ENCODE assay signal across 2 cellular contexts in the genomic region with DNA sequence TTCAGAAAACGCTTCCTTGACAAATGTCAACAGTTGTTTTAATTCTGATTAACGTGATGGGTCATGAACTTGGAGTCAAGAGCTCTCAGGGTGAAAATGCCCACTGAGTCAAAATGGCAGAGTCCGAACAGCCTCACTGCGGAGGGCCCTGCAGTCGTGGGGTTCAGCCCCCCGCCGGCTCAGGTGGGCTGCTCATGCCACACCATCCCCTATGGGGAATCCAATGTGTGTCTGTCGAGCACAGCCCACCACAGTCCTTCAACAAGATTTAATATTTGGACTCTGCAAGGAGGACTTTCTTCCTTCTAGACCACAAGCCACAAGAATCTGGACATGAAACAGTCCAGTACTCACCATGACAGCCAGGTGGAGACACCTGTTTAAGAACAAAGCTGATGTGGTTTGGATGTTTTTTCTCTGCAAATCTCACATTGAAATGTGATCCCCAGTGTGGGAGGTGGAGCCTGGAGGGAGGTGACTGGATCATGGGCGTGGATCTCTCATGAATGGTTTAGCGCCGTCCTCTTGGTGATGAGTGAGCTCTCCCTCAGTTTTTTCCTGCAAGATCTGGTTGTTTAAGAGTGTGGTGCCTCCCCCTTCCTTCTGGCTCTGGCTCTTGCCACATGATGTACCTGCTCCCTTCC.
TF ChIP-seq lines count a peak whose summit lies in the region.

No MANE protein-coding gene starts in this region.

TF ChIP-seq in SK-N-SH, 30 proteins besides CTCF, POLR2A, EP300 and RAD21 (continued from another document):
- TF ChIP-seq, protein P1, sequence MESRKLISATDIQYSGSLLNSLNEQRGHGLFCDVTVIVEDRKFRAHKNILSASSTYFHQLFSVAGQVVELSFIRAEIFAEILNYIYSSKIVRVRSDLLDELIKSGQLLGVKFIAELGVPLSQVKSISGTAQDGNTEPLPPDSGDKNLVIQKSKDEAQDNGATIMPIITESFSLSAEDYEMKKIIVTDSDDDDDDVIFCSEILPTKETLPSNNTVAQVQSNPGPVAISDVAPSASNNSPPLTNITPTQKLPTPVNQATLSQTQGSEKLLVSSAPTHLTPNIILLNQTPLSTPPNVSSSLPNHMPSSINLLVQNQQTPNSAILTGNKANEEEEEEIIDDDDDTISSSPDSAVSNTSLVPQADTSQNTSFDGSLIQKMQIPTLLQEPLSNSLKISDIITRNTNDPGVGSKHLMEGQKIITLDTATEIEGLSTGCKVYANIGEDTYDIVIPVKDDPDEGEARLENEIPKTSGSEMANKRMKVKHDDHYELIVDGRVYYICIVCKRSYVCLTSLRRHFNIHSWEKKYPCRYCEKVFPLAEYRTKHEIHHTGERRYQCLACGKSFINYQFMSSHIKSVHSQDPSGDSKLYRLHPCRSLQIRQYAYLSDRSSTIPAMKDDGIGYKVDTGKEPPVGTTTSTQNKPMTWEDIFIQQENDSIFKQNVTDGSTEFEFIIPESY (IDR thresholded peaks at IDR 0.05; ENCODE audit: borderline replicate concordance, low read depth), result no peak
- TF ChIP-seq JUND (IDR thresholded peaks at IDR 0.05), result no peak
- TF ChIP-seq TCF12 (IDR thresholded peaks at IDR 0.05), result no peak
- TF ChIP-seq USF1 (IDR thresholded peaks at IDR 0.05; ENCODE audit: borderline replicate concordance, low read depth), result no peak
- no peak for TF ChIP-seq GABPA (IDR thresholded peaks at IDR 0.05; ENCODE audit: low read depth)
- no peak for TF ChIP-seq YY1 (IDR thresholded peaks at IDR 0.05; ENCODE audit: low read depth)
- no peak for TF ChIP-seq TAF1 (IDR thresholded peaks at IDR 0.05; ENCODE audit: borderline replicate concordance, low read depth, low read length)
- no peak for TF ChIP-seq SMC3 (IDR thresholded peaks at IDR 0.05; ENCODE audit: low read depth, low read length)
- no peak for TF ChIP-seq NFIC (IDR thresholded peaks at IDR 0.05; ENCODE audit: borderline replicate concordance)
- no peak for TF ChIP-seq FOXJ3 (CRISPR knock-in tag; IDR thresholded peaks at IDR 0.05)
- no peak for TF ChIP-seq FOSL2 (IDR thresholded peaks at IDR 0.05; ENCODE audit: borderline replicate concordance, low read depth)
- TF ChIP-seq GATA2 (CRISPR knock-in tag; IDR thresholded peaks at IDR 0.05), result no peak

TF ChIP-seq in SK-N-SH treated with all-trans-retinoic acid at 6 μM for 48 hours, 23 proteins besides CTCF, POLR2A, EP300 and RAD21 (continued from another document):
- TF ChIP-seq, protein P2, sequence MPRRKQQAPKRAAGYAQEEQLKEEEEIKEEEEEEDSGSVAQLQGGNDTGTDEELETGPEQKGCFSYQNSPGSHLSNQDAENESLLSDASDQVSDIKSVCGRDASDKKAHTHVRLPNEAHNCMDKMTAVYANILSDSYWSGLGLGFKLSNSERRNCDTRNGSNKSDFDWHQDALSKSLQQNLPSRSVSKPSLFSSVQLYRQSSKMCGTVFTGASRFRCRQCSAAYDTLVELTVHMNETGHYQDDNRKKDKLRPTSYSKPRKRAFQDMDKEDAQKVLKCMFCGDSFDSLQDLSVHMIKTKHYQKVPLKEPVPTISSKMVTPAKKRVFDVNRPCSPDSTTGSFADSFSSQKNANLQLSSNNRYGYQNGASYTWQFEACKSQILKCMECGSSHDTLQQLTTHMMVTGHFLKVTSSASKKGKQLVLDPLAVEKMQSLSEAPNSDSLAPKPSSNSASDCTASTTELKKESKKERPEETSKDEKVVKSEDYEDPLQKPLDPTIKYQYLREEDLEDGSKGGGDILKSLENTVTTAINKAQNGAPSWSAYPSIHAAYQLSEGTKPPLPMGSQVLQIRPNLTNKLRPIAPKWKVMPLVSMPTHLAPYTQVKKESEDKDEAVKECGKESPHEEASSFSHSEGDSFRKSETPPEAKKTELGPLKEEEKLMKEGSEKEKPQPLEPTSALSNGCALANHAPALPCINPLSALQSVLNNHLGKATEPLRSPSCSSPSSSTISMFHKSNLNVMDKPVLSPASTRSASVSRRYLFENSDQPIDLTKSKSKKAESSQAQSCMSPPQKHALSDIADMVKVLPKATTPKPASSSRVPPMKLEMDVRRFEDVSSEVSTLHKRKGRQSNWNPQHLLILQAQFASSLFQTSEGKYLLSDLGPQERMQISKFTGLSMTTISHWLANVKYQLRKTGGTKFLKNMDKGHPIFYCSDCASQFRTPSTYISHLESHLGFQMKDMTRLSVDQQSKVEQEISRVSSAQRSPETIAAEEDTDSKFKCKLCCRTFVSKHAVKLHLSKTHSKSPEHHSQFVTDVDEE (CRISPR knock-in tag; IDR thresholded peaks at IDR 0.05), result no peak
- no peak for TF ChIP-seq ZC3H10 (CRISPR knock-in tag; IDR thresholded peaks at IDR 0.05)
- TF ChIP-seq BACH2 (CRISPR knock-in tag; IDR thresholded peaks at IDR 0.05; ENCODE audit: borderline replicate concordance), result no peak
